9 cellular contexts compared by ENCODE assay signal in the genomic region with DNA sequence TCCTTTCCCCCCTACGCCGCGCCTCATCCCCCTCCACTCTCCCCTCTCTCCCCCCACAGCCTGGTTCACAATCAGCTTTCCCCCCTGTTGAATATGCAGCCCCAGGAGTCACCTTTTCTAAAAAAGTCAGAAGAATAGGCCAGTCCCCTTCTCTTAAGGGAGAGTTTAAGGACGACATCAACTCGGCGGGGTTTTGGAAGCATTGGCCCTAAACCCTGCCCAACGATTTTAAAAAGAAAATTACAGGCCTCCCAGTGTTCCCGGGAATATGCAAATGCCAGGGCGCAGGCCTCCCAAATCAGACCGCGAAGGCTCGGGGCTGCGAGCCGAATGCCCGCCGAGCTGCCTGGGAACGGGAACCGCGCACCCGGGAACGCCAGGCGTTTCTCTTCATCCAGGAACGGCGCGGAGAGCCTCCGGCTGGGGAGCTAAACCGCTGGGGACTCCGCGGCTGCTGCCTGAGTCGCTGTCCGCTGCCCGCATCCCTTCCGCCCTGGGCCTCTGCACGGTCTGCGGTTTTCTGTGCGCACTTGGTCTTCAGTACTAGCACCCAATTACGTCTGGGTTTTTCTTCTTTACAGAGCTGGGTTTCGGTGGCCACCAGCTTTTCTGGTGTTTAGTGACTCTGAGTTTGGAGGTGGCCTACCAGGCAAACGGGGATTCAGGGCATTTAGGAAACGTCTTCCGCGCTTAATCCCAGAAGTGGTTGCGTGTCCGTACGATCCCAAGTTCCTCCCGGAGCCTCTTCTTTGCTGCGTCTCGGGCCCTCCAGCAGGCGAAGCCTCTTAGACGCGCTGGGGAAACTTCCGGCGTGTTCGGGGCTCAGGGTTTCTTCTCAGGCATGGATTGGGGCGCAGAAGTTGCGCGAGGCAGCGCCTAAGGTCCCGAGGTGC. TPM values are rescaled to one million over a fixed set of nuclear protein-coding genes. Genes with fewer than 3 reads are reported as not detected.
DNase-seq lines count a peak whose midpoint lies in the region; ATAC-seq lines count a peak whose summit lies in the region.
"Had no signal": no experiment of that assay in that cellular context is flagged by ENCODE, and none has a peak within 500 bp of the region (broad histone marks: within the 10 kb centered on the region; RNA-seq: fewer than 3 reads in every experiment).

No MANE protein-coding gene starts in this region.

- H3K4me3 ChIP-seq in iPS-15b (ENCODE audit: low read depth, low read length) (peak overlapping the region; percentile 66), skeletal muscle tissue (ENCODE audit: low read length in 3 of 3) (peak overlapping the region; percentile 54 to 68 (median 67))

- H3K27me3 ChIP-seq in iPS-15b (ENCODE audit: control insufficient read depth, insufficient read depth, low read length) (peaks cover 94% of the 10 kb centered on the region), skeletal muscle tissue (ENCODE audit: control insufficient read depth in 3 of 3, insufficient read depth in 3 of 3, low read length in 3 of 3) (peaks cover 34 to 49% (median 38%) of the 10 kb centered on the region in 3 donors)

- peaks cover 30% of the 10 kb centered on the region for H3K4me1 Mint-ChIP-seq in activated naive CD8-positive, alpha-beta T cell (ENCODE audit: low read depth)

- no peak for ATAC-seq in HG03097 (IDR thresholded peaks at IDR 0.05; ENCODE audit: low FRiP score, unreplicated experiment)

- H3K27ac ChIP-seq in skeletal muscle tissue (ENCODE audit: low read depth, low read length) = peak overlapping the region; percentile 51

- no peaks in the 10 kb centered on the region for H3K36me3 Mint-ChIP-seq in activated naive CD8-positive, alpha-beta T cell

- H3K36me3 ChIP-seq in iPS-15b (ENCODE audit: control insufficient read depth, insufficient read depth, low read length) = no peaks in the 10 kb centered on the region
- peaks cover 0 to 7% (median 0%) of the 10 kb centered on the region in 3 donors for H3K36me3 ChIP-seq in skeletal muscle tissue (ENCODE audit: control insufficient read depth in 3 of 3, insufficient read depth in 3 of 3, low read length in 3 of 3)

- peaks cover 12% of the 10 kb centered on the region for H3K4me1 ChIP-seq in iPS-15b (ENCODE audit: control insufficient read depth, insufficient read depth, low read length)
- H3K4me1 ChIP-seq in skeletal muscle tissue (ENCODE audit: control insufficient read depth in 3 of 3, insufficient read depth in 3 of 3, low read length in 3 of 3) = peaks cover 9 to 23% (median 10%) of the 10 kb centered on the region in 3 donors

- H3K9me3 ChIP-seq in iPS-15b (ENCODE audit: control insufficient read depth, insufficient read depth, low read length) (no peaks in the 10 kb centered on the region), skeletal muscle tissue (ENCODE audit: control insufficient read depth in 3 of 3, low read length in 3 of 3) (no peaks in the 10 kb centered on the region)

- H3K9ac ChIP-seq in iPS-15b (ENCODE audit: low read depth, low read length) = no peak overlapping the region
- H3K9ac ChIP-seq in skeletal muscle tissue (ENCODE audit: low read depth in 1 of 3, low read length in 3 of 3) = peak overlapping the region in 2 of 3 donors; percentile 70 to 76

- peaks cover 58% of the 10 kb centered on the region for H3K27me3 Mint-ChIP-seq in activated naive CD8-positive, alpha-beta T cell

- DNase-seq in NOMO-1 treated with DMSO at 0.1 percent for 48 hours (lab: John Stamatoyannopoulos, UW; ENCODE audit: unreplicated experiment) (peak; percentile 3), NOMO-1 treated with dmso at 0.1 percent for 144 hours (lab: John Stamatoyannopoulos, UW; ENCODE audit: unreplicated experiment) (no peak), NCI-H2029 (lab: John Stamatoyannopoulos, UW) (no peak), foreskin melanocyte (no peak)
- DNase-seq: SHP77 had no signal

- H3K27ac Mint-ChIP-seq in activated naive CD8-positive, alpha-beta T cell = peak overlapping the region; percentile 41

- no peaks in the 10 kb centered on the region for H3K9me3 Mint-ChIP-seq in activated naive CD8-positive, alpha-beta T cell (ENCODE audit: low read depth)

- peak overlapping the region; percentile 27 for H3K4me3 Mint-ChIP-seq in activated naive CD8-positive, alpha-beta T cell

RNA-seq across cellular contexts. Expression of a gene that starts 5.7 kb away (rescaled TPM):
- 2.1 TPM for total RNA-seq in skeletal muscle tissue
